15 cellular contexts compared by ENCODE assay signal in genomic region chr5:39466804-39467203, GRCh38. TPM values are rescaled to one million over a fixed set of nuclear protein-coding genes. Genes with fewer than 3 reads are reported as not detected.
"Had no signal": no experiment of that assay in that cellular context is flagged by ENCODE, and none has a peak within 500 bp of the region (broad histone marks: within the 10 kb centered on the region; RNA-seq: fewer than 3 reads in every experiment).

No MANE protein-coding gene starts in this region.

- H3K27me3 ChIP-seq: adrenal gland, tibial artery, vagina had no signal

- ATAC-seq: gastrocnemius medialis; stimulated activated memory B cell treated with anti-CD40 and anti-IgM and Interleukin-4, amounts not matched to agents 10 μg/mL and 1 μg/mL and 100 μg/mL, for 72 hours had no signal

- H3K4me3 ChIP-seq: adrenal gland, coronary artery, gastrocnemius medialis, tibial artery, vagina had no signal

- DNase-seq: activated CD4-positive, alpha-beta T cell treated with anti-CD3 and anti-CD28 coated beads, Interleukin-2, amount 50 U/mL, for 1 hour; activated naive CD4-positive, alpha-beta T cell treated with anti-CD3 and anti-CD28 coated beads, Interleukin-2, amount 50 U/mL, for 16 hours; activated T-cell treated with anti-CD3 and anti-CD28 coated beads for 4 hours; adrenal gland; central memory CD4-positive, alpha-beta T cell; effector CD8-positive, alpha-beta T cell; gastrocnemius medialis; naive B cell; posterior cingulate gyrus; tibial artery had no signal

- H3K36me3 ChIP-seq: adrenal gland, gastrocnemius medialis, tibial artery, vagina had no signal

- H3K9me3 ChIP-seq: adrenal gland, gastrocnemius medialis, tibial artery, vagina had no signal

- H3K27ac ChIP-seq: gastrocnemius medialis, tibial artery, vagina had no signal

- H3K4me1 ChIP-seq: tibial artery, vagina had no signal

RNA-seq across cellular contexts. Expression of gene DAB2, which starts 42.0 kb away (rescaled TPM):
- total RNA-seq: activated CD8-positive, alpha-beta memory T cell treated with anti-CD3 and anti-CD28 coated beads for 36 hours; activated T-helper 2 cell treated with anti-CD3 and anti-CD28 coated beads, Interferon-gamma antibody, Interleukin-2, Interleukin-4, amounts not matched to agents 10 μg/mL and 5 μg/mL and 100 μg/mL, durations not matched to agents 14 hours and 24 hours and 36 hours had no signal
